8 cellular contexts compared by ENCODE assay signal in the genomic region with DNA sequence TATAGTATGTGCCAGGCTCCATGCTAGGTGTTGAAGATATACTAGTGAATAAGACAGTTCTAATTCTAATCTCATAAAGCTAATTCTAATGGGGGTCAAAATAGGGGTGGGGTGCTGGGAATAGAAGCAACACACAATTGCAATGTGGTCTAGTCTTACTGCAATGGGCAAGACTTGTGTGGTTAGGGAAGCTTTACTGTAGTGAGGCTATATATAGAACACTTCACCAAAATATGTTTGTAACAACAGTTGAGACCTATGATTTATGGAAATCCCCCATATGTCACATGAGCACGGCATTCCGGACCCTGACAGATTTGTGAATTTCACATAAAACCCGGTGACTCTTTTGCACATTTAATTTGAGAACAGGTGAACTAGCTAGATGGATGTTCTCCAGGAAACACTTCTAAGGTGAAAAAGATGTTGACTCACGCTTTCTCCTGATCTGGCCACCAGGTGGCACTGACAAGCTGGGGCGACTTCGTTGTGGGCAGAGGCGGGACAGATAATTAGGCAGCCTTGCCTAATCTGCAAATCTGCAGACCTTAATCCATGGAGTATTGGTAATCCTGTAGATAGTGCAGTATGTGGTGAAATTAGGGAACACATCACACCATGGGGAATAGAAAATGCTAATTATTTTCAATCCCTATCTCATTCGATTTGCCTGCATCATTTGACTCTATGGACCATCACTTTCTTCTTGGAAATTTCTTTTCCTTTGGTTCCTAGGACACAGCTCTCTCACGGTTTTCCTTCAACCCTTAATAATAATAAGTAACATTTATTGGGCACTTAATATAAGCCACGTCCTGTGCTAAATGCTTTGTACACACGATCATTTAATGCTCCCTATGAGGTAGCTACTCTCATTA. TPM values are rescaled to one million over a fixed set of nuclear protein-coding genes. Genes with fewer than 3 reads are reported as not detected.
DNase-seq lines count a peak whose midpoint lies in the region; ATAC-seq and TF ChIP-seq lines count a peak whose summit lies in the region.

No MANE protein-coding gene starts in this region.

- peaks cover 44% of the 10 kb centered on the region for H3K27me3 Mint-ChIP-seq in T-helper 17 cell

- no peaks in the 10 kb centered on the region for H3K9me3 ChIP-seq in T-helper 17 cell (ENCODE audit: control insufficient read depth, low read length, poor library complexity, severe bottlenecking)
- H3K9me3 ChIP-seq in hepatocyte (ENCODE audit: low read depth), result no peaks in the 10 kb centered on the region

- peak overlapping the region; percentile 57 for H3K27ac Mint-ChIP-seq in T-helper 17 cell

- peaks cover 2% of the 10 kb centered on the region for H3K36me3 Mint-ChIP-seq in T-helper 17 cell (ENCODE audit: low read depth)

- TF ChIP-seq CTCF in NB4 (IDR thresholded peaks at IDR 0.05; ENCODE audit: low read depth, low read length) (peak; percentile 79), hepatocyte (IDR thresholded peaks at IDR 0.05; ENCODE audit: poor library complexity) (peak; percentile 87)

- H3K9me2 ChIP-seq in hepatocyte (replicated peaks; ENCODE audit: insufficient read depth), result no peaks in the 10 kb centered on the region

- no peak overlapping the region for H3K4me2 ChIP-seq in hepatocyte

- H3K4me1 Mint-ChIP-seq in T-helper 17 cell, result peaks cover 27% of the 10 kb centered on the region

- H3K36me3 ChIP-seq in hepatocyte (replicated peaks; ENCODE audit: insufficient read depth, low read depth), result no peaks in the 10 kb centered on the region

- H3K79me2 ChIP-seq in hepatocyte, result no peaks in the 10 kb centered on the region

- H3K4me3 ChIP-seq in NB4 (ENCODE audit: low read depth, low read length), result no peak overlapping the region
- no peak overlapping the region for H3K4me3 ChIP-seq in hepatocyte

- ATAC-seq in T-helper 17 cell, result peak; percentile 69
- no peak for ATAC-seq in HG02870 (IDR thresholded peaks at IDR 0.05; ENCODE audit: unreplicated experiment)

- DNase-seq in AG20443 (ENCODE audit: low spot score), result peak; percentile 77
- DNase-seq in GM19238 (ENCODE audit: insufficient read length, low spot score), result peak; percentile 58
- DNase-seq in NB4 (ENCODE audit: low read depth), result peak; percentile 66
- DNase-seq in T-helper 17 cell, result peak; percentile 49 to 72 (median 57)
- peak in 40 of 56 donors; percentile 1 to 69 (median 20) for DNase-seq in amygdala (lab: John Stamatoyannopoulos, UW)
- peak; percentile 77 for DNase-seq in hepatocyte (ENCODE audit: low spot score)
- peak; percentile 72 for DNase-seq in stimulated activated CD4-positive, alpha-beta T cell treated with anti-CD3 and anti-CD28 coated beads, Interleukin-12 subunit alpha, Interleukin-12 subunit beta, amount 100 ng/mL, for 4 hours

- no peaks in the 10 kb centered on the region for H3K4me1 ChIP-seq in hepatocyte (ENCODE audit: insufficient read depth)

- no peak overlapping the region for H2AFZ ChIP-seq in hepatocyte

- 24% methylated on average over 11 of the region's 11 CpGs for WGBS in hepatocyte (ENCODE audit: low lambda C conversion rate, missing lambda C conversion rate)

- no peak overlapping the region for H3K27ac ChIP-seq in hepatocyte

- H3K4me3 Mint-ChIP-seq in T-helper 17 cell, result no peak overlapping the region

- H4K20me1 ChIP-seq in hepatocyte (ENCODE audit: insufficient read depth, poor library complexity, severe bottlenecking), result no peaks in the 10 kb centered on the region

- TF ChIP-seq POLR2A in NB4 (IDR thresholded peaks at IDR 0.05; ENCODE audit: extremely low read depth, insufficient read length), result no peak

- peaks cover 24% of the 10 kb centered on the region for H3K27me3 ChIP-seq in hepatocyte

RNA-seq across cellular contexts. Expression of gene KIAA0040, which starts 37.7 kb away (rescaled TPM):
- total RNA-seq in T-helper 17 cell (10 to 100 TPM; 29.0 to 31.5 TPM), hepatocyte (8.1 and 8.3 TPM in 2 replicates)
- 4.5 and 7.1 TPM in 2 replicates for polyA plus RNA-seq in hepatocyte

Comparison
In these comparisons a context has a peak if more than half of its experiments do, and no peak if none do; other contexts are left out.
1. DNase-seq: peak in every context shown above with its lines; median percentile 77 in AG20443; 77 in hepatocyte; 72 in stimulated activated CD4-positive, alpha-beta T cell treated with anti-CD3 and anti-CD28 coated beads, Interleukin-12 subunit alpha, Interleukin-12 subunit beta, amount 100 ng/mL, for 4 hours; 66 in NB4; 58 in GM19238; 57 in T-helper 17 cell; 20 in amygdala.